In the genomic region with DNA sequence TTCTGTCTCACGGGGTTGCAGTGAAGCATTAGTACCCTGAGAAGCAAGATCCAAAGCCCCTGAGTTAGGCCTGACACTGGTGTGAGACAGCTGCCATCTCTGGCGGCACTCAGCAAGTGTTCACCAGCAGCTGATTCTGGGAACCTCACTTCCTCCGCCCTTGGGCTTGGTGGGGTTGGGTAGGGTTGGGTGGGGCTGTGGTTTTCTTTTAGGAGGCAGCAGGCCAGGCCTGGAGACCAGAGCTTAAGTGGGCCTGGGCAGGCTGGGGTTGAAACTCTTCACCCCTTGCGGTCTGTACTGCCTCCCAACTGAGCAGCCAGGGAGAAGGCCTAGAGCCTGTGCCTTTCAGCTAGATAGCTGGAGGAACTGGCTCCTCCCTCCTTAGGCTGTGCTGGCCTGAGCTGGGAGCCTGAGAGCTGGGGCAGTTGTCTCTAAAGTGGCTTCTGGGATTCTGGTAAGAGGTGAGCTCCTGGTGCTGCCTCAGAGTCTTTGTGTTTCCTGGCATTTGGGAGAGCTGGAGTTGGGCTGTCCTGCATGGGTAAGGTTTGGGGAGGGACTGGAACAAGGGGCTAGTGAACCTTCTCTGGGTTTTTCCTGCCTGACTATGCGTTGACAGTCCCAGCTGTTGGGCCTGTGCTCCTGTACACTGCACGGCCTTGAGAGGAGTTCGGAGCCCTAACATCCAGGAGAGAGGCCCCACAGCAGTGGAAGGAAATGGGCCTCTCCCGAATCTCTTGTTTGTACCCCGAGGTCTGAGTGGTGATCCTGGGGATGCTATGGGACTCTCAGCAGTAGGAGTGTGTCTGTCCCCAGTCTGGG, we compare ENCODE assay signal across 8 cellular contexts.
A peak's percentile ranks its signal among the peaks of the same experiment; 100 is the strongest.
DNase-seq lines count a peak whose midpoint lies in the region; ATAC-seq and TF ChIP-seq lines count a peak whose summit lies in the region.

No MANE protein-coding gene starts in this region.

- in situ Hi-C loops in astrocyte of the spinal cord (cut with HindIII; ENCODE audit: low sequenced_read_pairs), result no loop called here

- ATAC-seq in GM19372 (IDR thresholded peaks at IDR 0.05; ENCODE audit: low read depth, unreplicated experiment) (peak; percentile 35), HG03442 (IDR thresholded peaks at IDR 0.05; ENCODE audit: unreplicated experiment) (peak; percentile 39)

- peak; percentile 2 for TF ChIP-seq CTCF in astrocyte of the spinal cord (IDR thresholded peaks at IDR 0.05; ENCODE audit: low read depth, low read length)

- no peak overlapping the region for H3K4me3 ChIP-seq in astrocyte of the spinal cord (ENCODE audit: low read depth, low read length)

- DNase-seq in CMK (ENCODE audit: low read depth), result peak; percentile 87
- peak; percentile 21 to 90 (median 50) for DNase-seq in T-helper 1 cell
- DNase-seq in astrocyte of the spinal cord (ENCODE audit: low read depth, low spot score), result peak; percentile 67
- peak; percentile 96 for DNase-seq in islet precursor cell
- DNase-seq in stimulated activated CD8-positive, alpha-beta memory T cell treated with anti-CD3 and anti-CD28 coated beads, Interleukin-4, amount 100 ng/mL, for 48 hours, result peak; percentile 77
- no peak for DNase-seq in NCI-H2029 treated with DMSO at 0.1 percent for 48 hours (lab: John Stamatoyannopoulos, UW)
